Comparison of ENCODE assay signal across 1 cellular context in genomic region chr5:14256026-14256690, GRCh38.
TF ChIP-seq lines count a peak whose summit lies in the region.

No MANE protein-coding gene starts in this region.

TF ChIP-seq in HCT116, 20 proteins besides CTCF, POLR2A, EP300 and RAD21 (continued from another document):
- TF ChIP-seq ZNF274 (IDR thresholded peaks at IDR 0.05; ENCODE audit: low read depth, low read length) = peak; percentile 59
